In the genomic region with DNA sequence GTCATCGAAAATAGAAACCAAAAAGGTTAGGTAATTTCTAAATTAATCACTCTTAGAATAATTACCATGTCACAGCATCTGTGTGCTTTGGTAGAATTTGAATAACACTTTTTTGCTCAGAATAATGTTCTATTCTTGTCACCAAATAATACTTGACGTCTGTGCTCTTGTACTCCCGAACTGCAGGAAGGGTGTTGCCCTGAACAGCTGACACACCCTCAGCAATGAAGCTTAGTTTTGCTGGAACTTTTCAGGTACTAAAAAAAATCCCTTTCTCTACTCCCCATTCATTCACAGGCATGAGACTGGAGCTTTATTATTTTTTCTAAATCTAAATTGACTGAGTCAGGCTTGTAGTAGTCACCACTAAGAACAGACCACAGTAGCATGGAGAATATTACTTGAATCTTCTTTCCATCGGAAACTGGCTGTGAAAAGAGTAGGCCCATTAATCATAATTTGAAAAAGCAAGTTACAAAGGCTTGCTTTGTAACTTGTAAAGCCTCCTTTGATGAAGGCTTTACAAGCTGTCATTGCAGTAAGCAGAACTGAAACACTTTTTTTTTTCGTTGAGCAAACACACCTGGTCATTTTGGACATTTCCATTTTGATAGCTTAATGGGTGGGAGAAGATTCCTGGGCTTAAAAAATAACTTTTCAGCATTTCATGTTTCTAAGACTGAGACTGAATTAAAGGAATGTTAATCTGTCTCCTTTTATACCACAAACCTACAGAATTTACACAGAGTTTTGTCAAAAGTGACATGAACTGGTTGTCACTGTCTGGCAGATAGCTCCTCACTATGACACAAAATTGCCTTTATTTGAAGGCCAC, we compare ENCODE assay signal across 8 cellular contexts.
DNase-seq lines count a peak whose midpoint lies in the region; ATAC-seq and TF ChIP-seq lines count a peak whose summit lies in the region.

No MANE protein-coding gene starts in this region.

- H3K4me3 ChIP-seq in CD8-positive, alpha-beta T cell (ENCODE audit: low read depth, low read length), result no peak overlapping the region
- H3K4me3 ChIP-seq in left ventricle myocardium inferior, result peak overlapping the region; percentile 1

- POLR2A ChIA-PET in CD8-positive, alpha-beta T cell (lab: Charles Lee), result interaction anchor here (1.3 to 2.9 kb wide), 3 partner anchors 10 to 72 kb away, joined by 3 to 10 read pairs (median 4); no protein-coding TSS in a partner anchor

- no peaks in the 10 kb centered on the region for H3K27me3 Mint-ChIP-seq in CD8-positive, alpha-beta T cell (ENCODE audit: low read depth)
- no peaks in the 10 kb centered on the region for H3K27me3 Mint-ChIP-seq in activated CD4-positive, alpha-beta T cell treated with anti-CD3 and anti-CD28 coated beads, Interleukin-2, amount 10 ng/mL, durations not matched to agents 24 days and 14 days
- no peaks in the 10 kb centered on the region for H3K27me3 Mint-ChIP-seq in stimulated activated naive B cell treated with anti-CD40 and anti-IgM and Interleukin-4, amounts not matched to agents 10 μg/mL and 1 μg/mL and 100 μg/mL, for 72 hours

- intact Hi-C loops in CD8-positive, alpha-beta T cell (cut with DNase I, micrococcal nuclease), result loop anchor here in 1 of 2 experiments (5.0 kb wide), 1 partner anchor 113 kb away; no protein-coding TSS in a partner anchor
- intact Hi-C loops in activated CD4-positive, alpha-beta T cell treated with anti-CD3 and anti-CD28 coated beads, Interleukin-2, amount 10 ng/mL, durations not matched to agents 24 days and 14 days (cut with micrococcal nuclease), result loop anchor here (1.0 to 5.0 kb wide), 13 partner anchors 9 to 773 kb away; partner anchors contain the start of genes AFTPH and SLC1A4
- intact Hi-C loops in left ventricle myocardium inferior (cut with micrococcal nuclease), result no loop called here

- peak in 1 of 7 experiments; percentile 49 for DNase-seq in CD8-positive, alpha-beta T cell
- DNase-seq in activated CD4-positive, alpha-beta T cell treated with anti-CD3 and anti-CD28 coated beads, Interleukin-2, amount 10 ng/mL, durations not matched to agents 24 days and 14 days, result peak; percentile 80
- DNase-seq in left ventricle myocardium inferior (no peak), glomerular visceral epithelial cell (ENCODE audit: extremely low spot score) (no peak), NCI-H82 (lab: John Stamatoyannopoulos, UW) (no peak)
- DNase-seq in stimulated activated naive B cell treated with anti-CD40 and anti-IgM and Interleukin-4, amounts not matched to agents 10 μg/mL and 1 μg/mL and 100 μg/mL, for 72 hours, result peak; percentile 24

- no peaks in the 10 kb centered on the region for H3K36me3 ChIP-seq in CD8-positive, alpha-beta T cell (ENCODE audit: insufficient read depth, low read length)
- H3K36me3 ChIP-seq in left ventricle myocardium inferior, result no peaks in the 10 kb centered on the region

- peak overlapping the region; percentile 52 for H3K4me3 Mint-ChIP-seq in CD8-positive, alpha-beta T cell
- H3K4me3 Mint-ChIP-seq in activated CD4-positive, alpha-beta T cell treated with anti-CD3 and anti-CD28 coated beads, Interleukin-2, amount 10 ng/mL, durations not matched to agents 24 days and 14 days, result peak overlapping the region; percentile 74
- peak overlapping the region; percentile 74 to 76 for H3K4me3 Mint-ChIP-seq in stimulated activated naive B cell treated with anti-CD40 and anti-IgM and Interleukin-4, amounts not matched to agents 10 μg/mL and 1 μg/mL and 100 μg/mL, for 72 hours

- H3K36me3 Mint-ChIP-seq in CD8-positive, alpha-beta T cell, result no peaks in the 10 kb centered on the region
- no peaks in the 10 kb centered on the region for H3K36me3 Mint-ChIP-seq in activated CD4-positive, alpha-beta T cell treated with anti-CD3 and anti-CD28 coated beads, Interleukin-2, amount 10 ng/mL, durations not matched to agents 24 days and 14 days (ENCODE audit: low read depth)
- H3K36me3 Mint-ChIP-seq in stimulated activated naive B cell treated with anti-CD40 and anti-IgM and Interleukin-4, amounts not matched to agents 10 μg/mL and 1 μg/mL and 100 μg/mL, for 72 hours, result no peaks in the 10 kb centered on the region

- peaks cover 30% of the 10 kb centered on the region for H3K4me1 Mint-ChIP-seq in CD8-positive, alpha-beta T cell (ENCODE audit: low read depth)
- H3K4me1 Mint-ChIP-seq in activated CD4-positive, alpha-beta T cell treated with anti-CD3 and anti-CD28 coated beads, Interleukin-2, amount 10 ng/mL, durations not matched to agents 24 days and 14 days, result peaks cover 41% of the 10 kb centered on the region
- H3K4me1 Mint-ChIP-seq in stimulated activated naive B cell treated with anti-CD40 and anti-IgM and Interleukin-4, amounts not matched to agents 10 μg/mL and 1 μg/mL and 100 μg/mL, for 72 hours, result peaks cover 37 to 68% of the 10 kb centered on the region in 2 donors

- CTCF ChIA-PET in CD8-positive, alpha-beta T cell (lab: Charles Lee), result interaction anchor here (0.7 to 1.6 kb wide), 4 partner anchors 26 to 1063 kb away, joined by 3 to 6 read pairs (median 4); no protein-coding TSS in a partner anchor

- no peak overlapping the region for H3K27ac ChIP-seq in CD8-positive, alpha-beta T cell (ENCODE audit: low read depth, low read length)
- peak overlapping the region; percentile 83 for H3K27ac ChIP-seq in left ventricle myocardium inferior (replicated peaks)

- no peaks in the 10 kb centered on the region for H3K9me3 ChIP-seq in CD8-positive, alpha-beta T cell (ENCODE audit: low read length)
- no peaks in the 10 kb centered on the region for H3K9me3 ChIP-seq in left ventricle myocardium inferior (replicated peaks)

- TF ChIP-seq CTCF in CD8-positive, alpha-beta T cell (IDR thresholded peaks at IDR 0.05), result no peak
- TF ChIP-seq CTCF in left ventricle myocardium inferior (IDR thresholded peaks at IDR 0.05; ENCODE audit: borderline replicate concordance), result no peak

- peak; percentile 70 for ATAC-seq in CD8-positive, alpha-beta T cell
- ATAC-seq in GM19395 (IDR thresholded peaks at IDR 0.05; ENCODE audit: unreplicated experiment) (peak; percentile 65), HG03342 (IDR thresholded peaks at IDR 0.05; ENCODE audit: unreplicated experiment) (peak; percentile 56)
- peak; percentile 72 to 77 for ATAC-seq in stimulated activated naive B cell treated with anti-CD40 and anti-IgM and Interleukin-4, amounts not matched to agents 10 μg/mL and 1 μg/mL and 100 μg/mL, for 72 hours (replicated peaks)

- H3K9me3 Mint-ChIP-seq in CD8-positive, alpha-beta T cell, result no peaks in the 10 kb centered on the region
- no peaks in the 10 kb centered on the region for H3K9me3 Mint-ChIP-seq in activated CD4-positive, alpha-beta T cell treated with anti-CD3 and anti-CD28 coated beads, Interleukin-2, amount 10 ng/mL, durations not matched to agents 24 days and 14 days
- H3K9me3 Mint-ChIP-seq in stimulated activated naive B cell treated with anti-CD40 and anti-IgM and Interleukin-4, amounts not matched to agents 10 μg/mL and 1 μg/mL and 100 μg/mL, for 72 hours, result peaks cover 0 to 2% of the 10 kb centered on the region in 2 donors

- peaks cover 18% of the 10 kb centered on the region for H3K4me1 ChIP-seq in CD8-positive, alpha-beta T cell (ENCODE audit: insufficient read depth, low read length)
- peaks cover 26% of the 10 kb centered on the region for H3K4me1 ChIP-seq in left ventricle myocardium inferior

- H3K27ac Mint-ChIP-seq in CD8-positive, alpha-beta T cell, result peak overlapping the region; percentile 77
- peak overlapping the region; percentile 97 for H3K27ac Mint-ChIP-seq in activated CD4-positive, alpha-beta T cell treated with anti-CD3 and anti-CD28 coated beads, Interleukin-2, amount 10 ng/mL, durations not matched to agents 24 days and 14 days
- peak overlapping the region; percentile 97 for H3K27ac Mint-ChIP-seq in stimulated activated naive B cell treated with anti-CD40 and anti-IgM and Interleukin-4, amounts not matched to agents 10 μg/mL and 1 μg/mL and 100 μg/mL, for 72 hours

- no peaks in the 10 kb centered on the region for H3K27me3 ChIP-seq in CD8-positive, alpha-beta T cell (ENCODE audit: insufficient read depth, low read length)
- no peaks in the 10 kb centered on the region for H3K27me3 ChIP-seq in left ventricle myocardium inferior (ENCODE audit: low read depth)

Comparison
In these comparisons a context has a peak if more than half of its experiments do, and no peak if none do; other contexts are left out.
1. DNase-seq: peak in activated CD4-positive, alpha-beta T cell treated with anti-CD3 and anti-CD28 coated beads, Interleukin-2, amount 10 ng/mL, durations not matched to agents 24 days and 14 days (single experiment) and stimulated activated naive B cell treated with anti-CD40 and anti-IgM and Interleukin-4, amounts not matched to agents 10 μg/mL and 1 μg/mL and 100 μg/mL, for 72 hours (single experiment); none in left ventricle myocardium inferior (single experiment), glomerular visceral epithelial cell (single experiment) and NCI-H82 (single experiment).
2. Peak in every context shown above with its lines, with median percentiles within 50 percentile points of each other: ATAC-seq, H3K27ac Mint-ChIP-seq and H3K4me3 Mint-ChIP-seq.